7 cellular contexts compared by ENCODE assay signal in the genomic region with DNA sequence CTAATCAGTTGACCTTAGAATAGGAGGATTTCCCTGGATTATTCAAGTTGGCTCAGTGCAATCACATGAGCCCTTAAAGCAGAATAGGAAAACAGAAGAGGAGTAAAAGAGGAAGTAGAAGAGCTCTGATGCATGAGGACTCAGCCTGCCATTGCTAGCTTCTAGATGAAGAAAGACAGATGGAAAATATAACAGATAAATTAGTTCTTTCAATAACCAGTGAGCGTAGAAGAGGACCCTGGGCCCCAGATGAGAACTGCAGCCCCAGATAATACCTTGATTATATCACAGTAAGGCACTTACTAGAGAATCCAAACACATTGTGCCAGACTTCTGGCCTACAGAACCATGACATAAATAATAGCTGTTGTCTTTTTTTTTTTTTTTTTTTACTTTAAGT.
DNase-seq lines count a peak whose midpoint lies in the region; ATAC-seq and TF ChIP-seq lines count a peak whose summit lies in the region.
"Not testable (repeated sequence)": the region's sequence is repeated elsewhere in the genome, so short reads cannot be mapped to it uniquely, and the experiment has no call there.

No MANE protein-coding gene starts in this region.

- TF ChIP-seq CTCF in activated B cell treated with CpG ODN at 0.5 μM for 24 hours (IDR thresholded peaks at IDR 0.05) = not testable (repeated sequence)

- not testable (repeated sequence) for H3K36me3 Mint-ChIP-seq in IgD-negative memory B cell; activated B cell treated with CpG ODN at 0.5 μM for 24 hours (ENCODE audit: low read depth)

- POLR2A ChIA-PET in activated B cell treated with CpG ODN at 0.5 μM for 24 hours (lab: Charles Lee) = interaction anchor here (0.6 to 1.2 kb wide), 3 partner anchors 80 to 579 kb away, joined by 3 to 6 read pairs (median 3); no protein-coding TSS in a partner anchor

- intact Hi-C loops in activated B cell treated with CpG ODN at 0.5 μM for 24 hours (cut with micrococcal nuclease) = loop anchor here (5.0 kb wide), 1 partner anchor 37 kb away; no protein-coding TSS in a partner anchor

- H3K9me3 Mint-ChIP-seq in IgD-negative memory B cell, activated B cell treated with CpG ODN at 0.5 μM for 24 hours: not testable (repeated sequence)

- CTCF ChIA-PET in activated B cell treated with CpG ODN at 0.5 μM for 24 hours (lab: Charles Lee) = not testable (repeated sequence)

- ATAC-seq in GM18498 (IDR thresholded peaks at IDR 0.05; ENCODE audit: unreplicated experiment) = peak; percentile 37
- peak; percentile 45 for ATAC-seq in GM19328 (IDR thresholded peaks at IDR 0.05; ENCODE audit: unreplicated experiment)
- ATAC-seq in HG02870 (IDR thresholded peaks at IDR 0.05; ENCODE audit: unreplicated experiment) = peak; percentile 39
- not testable (repeated sequence) for ATAC-seq in SK-N-SH treated with all-trans-retinoic acid at 6 μM for 48 hours
- ATAC-seq in activated B cell treated with CpG ODN at 0.5 μM for 24 hours (ENCODE audit: low read depth) = peak; percentile 71

- peak; percentile 70 for DNase-seq in NAMALWA (ENCODE audit: low spot score)
- DNase-seq in activated B cell treated with CpG ODN at 0.5 μM for 24 hours = not testable (repeated sequence)

- peaks cover 15 to 22% (median 20%) of the 10 kb centered on the region in 3 donors for H3K4me1 Mint-ChIP-seq in IgD-negative memory B cell
- peaks cover 56% of the 10 kb centered on the region for H3K4me1 Mint-ChIP-seq in activated B cell treated with CpG ODN at 0.5 μM for 24 hours

- H3K4me3 Mint-ChIP-seq in IgD-negative memory B cell = peak overlapping the region in 2 of 4 donors; percentile 2 to 63
- H3K4me3 Mint-ChIP-seq in activated B cell treated with CpG ODN at 0.5 μM for 24 hours = not testable (repeated sequence)

- H3K27ac Mint-ChIP-seq in IgD-negative memory B cell (peak overlapping the region; percentile 1 to 76 (median 18)), activated B cell treated with CpG ODN at 0.5 μM for 24 hours (peak overlapping the region; percentile 80)

- not testable (repeated sequence) for H3K27me3 Mint-ChIP-seq in IgD-negative memory B cell, activated B cell treated with CpG ODN at 0.5 μM for 24 hours

TF ChIP-seq in SK-N-SH treated with all-trans-retinoic acid at 6 μM for 48 hours, 23 proteins besides CTCF, POLR2A, EP300 and RAD21:
- TF ChIP-seq ISL1 (CRISPR knock-in tag; IDR thresholded peaks at IDR 0.05) (peak; percentile 33; the same call in 1 of the 2 replicates), TCF4 (CRISPR knock-in tag; IDR thresholded peaks at IDR 0.05; ENCODE audit: borderline replicate concordance) (peak; percentile 82; the same call in 1 of the 2 replicates)
- TF ChIP-seq, protein P1, sequence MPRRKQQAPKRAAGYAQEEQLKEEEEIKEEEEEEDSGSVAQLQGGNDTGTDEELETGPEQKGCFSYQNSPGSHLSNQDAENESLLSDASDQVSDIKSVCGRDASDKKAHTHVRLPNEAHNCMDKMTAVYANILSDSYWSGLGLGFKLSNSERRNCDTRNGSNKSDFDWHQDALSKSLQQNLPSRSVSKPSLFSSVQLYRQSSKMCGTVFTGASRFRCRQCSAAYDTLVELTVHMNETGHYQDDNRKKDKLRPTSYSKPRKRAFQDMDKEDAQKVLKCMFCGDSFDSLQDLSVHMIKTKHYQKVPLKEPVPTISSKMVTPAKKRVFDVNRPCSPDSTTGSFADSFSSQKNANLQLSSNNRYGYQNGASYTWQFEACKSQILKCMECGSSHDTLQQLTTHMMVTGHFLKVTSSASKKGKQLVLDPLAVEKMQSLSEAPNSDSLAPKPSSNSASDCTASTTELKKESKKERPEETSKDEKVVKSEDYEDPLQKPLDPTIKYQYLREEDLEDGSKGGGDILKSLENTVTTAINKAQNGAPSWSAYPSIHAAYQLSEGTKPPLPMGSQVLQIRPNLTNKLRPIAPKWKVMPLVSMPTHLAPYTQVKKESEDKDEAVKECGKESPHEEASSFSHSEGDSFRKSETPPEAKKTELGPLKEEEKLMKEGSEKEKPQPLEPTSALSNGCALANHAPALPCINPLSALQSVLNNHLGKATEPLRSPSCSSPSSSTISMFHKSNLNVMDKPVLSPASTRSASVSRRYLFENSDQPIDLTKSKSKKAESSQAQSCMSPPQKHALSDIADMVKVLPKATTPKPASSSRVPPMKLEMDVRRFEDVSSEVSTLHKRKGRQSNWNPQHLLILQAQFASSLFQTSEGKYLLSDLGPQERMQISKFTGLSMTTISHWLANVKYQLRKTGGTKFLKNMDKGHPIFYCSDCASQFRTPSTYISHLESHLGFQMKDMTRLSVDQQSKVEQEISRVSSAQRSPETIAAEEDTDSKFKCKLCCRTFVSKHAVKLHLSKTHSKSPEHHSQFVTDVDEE (CRISPR knock-in tag; IDR thresholded peaks at IDR 0.05) = 0 out of 2 replicates have a peak, but pooled peaks have one; percentile 46
